In the genomic region with DNA sequence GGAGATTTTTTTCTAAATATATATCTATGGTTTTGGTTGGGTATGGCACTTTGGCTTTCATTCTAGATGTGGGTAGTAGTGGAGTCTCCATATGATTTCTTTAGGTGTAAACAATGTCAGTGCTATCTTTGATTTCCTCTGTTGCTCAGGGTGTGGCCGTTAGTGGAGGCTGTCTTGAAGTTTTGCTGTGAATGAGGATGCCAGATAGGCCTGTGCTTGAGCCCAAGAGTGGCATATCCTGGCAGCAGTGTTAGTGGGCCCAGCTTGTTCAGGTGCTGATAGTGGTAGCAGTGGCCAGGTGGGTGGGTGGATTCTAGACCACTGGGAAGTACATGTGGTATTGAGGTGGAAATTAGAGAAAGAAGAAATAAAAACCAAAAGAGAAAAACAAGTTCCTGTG, we compare ENCODE assay signal across 24 cellular contexts. TPM values are rescaled to one million over a fixed set of nuclear protein-coding genes. Genes with fewer than 3 reads are reported as not detected.
"Had no signal": no experiment of that assay in that cellular context is flagged by ENCODE, and none has a peak within 500 bp of the region (broad histone marks: within the 10 kb centered on the region; RNA-seq: fewer than 3 reads in every experiment).

No MANE protein-coding gene starts in this region.

- ATAC-seq: Panc1, Right ventricle myocardium inferior had no signal

- H3K4me3 ChIP-seq: cardiac muscle cell, SK-N-MC had no signal

- DNase-seq: activated B cell treated with CpG ODN at 0.5 μM for 24 hours; activated CD4-positive, alpha-beta T cell treated with anti-CD3 and anti-CD28 coated beads for 1 hour; activated CD4-positive, alpha-beta T cell treated with anti-CD3 and anti-CD28 coated beads, Interleukin-2, amount 50 U/mL, for 1 hour; activated gamma-delta T cell; activated naive CD4-positive, alpha-beta T cell treated with anti-CD3 and anti-CD28 coated beads for 36 hours; activated T-cell treated with anti-CD3 and anti-CD28 coated beads, Interleukin-2, amount 50 U/mL, for 24 hours; brain microvascular endothelial cell; KG1; NCI-H1092; NCI-H1417; NCI-H1930; NCI-H2171; NCI-H2227 treated with DMSO at 0.1 percent for 48 hours; NCI-H446 treated with DMSO at 0.1 percent for 48 hours; NCI-H524 treated with DMSO at 0.1 percent for 48 hours; NCI-H748 treated with DMSO at 0.1 percent for 48 hours; RPMI8226; T-cell; T-helper 9 cell had no signal

- H3K4me1 Mint-ChIP-seq: activated B cell treated with CpG ODN at 0.5 μM for 24 hours, IgD-negative memory B cell had no signal

- H3K27me3 Mint-ChIP-seq: activated B cell treated with CpG ODN at 0.5 μM for 24 hours; activated T-cell treated with anti-CD3 and anti-CD28 coated beads, Interleukin-2, amount 50 U/mL, for 24 hours; IgD-negative memory B cell; T-cell had no signal

- H3K9me3 Mint-ChIP-seq: activated B cell treated with CpG ODN at 0.5 μM for 24 hours; activated naive CD4-positive, alpha-beta T cell treated with anti-CD3 and anti-CD28 coated beads for 36 hours; activated T-cell treated with anti-CD3 and anti-CD28 coated beads, Interleukin-2, amount 50 U/mL, for 24 hours; IgD-negative memory B cell; T-cell had no signal

- H3K36me3 Mint-ChIP-seq: IgD-negative memory B cell, T-cell had no signal

- H3K27ac ChIP-seq: brain microvascular endothelial cell, cardiac muscle cell, SK-N-MC had no signal

- H3K27me3 ChIP-seq: brain microvascular endothelial cell, cardiac muscle cell had no signal

- H3K4me3 Mint-ChIP-seq: activated B cell treated with CpG ODN at 0.5 μM for 24 hours; activated naive CD4-positive, alpha-beta T cell treated with anti-CD3 and anti-CD28 coated beads for 36 hours; activated T-cell treated with anti-CD3 and anti-CD28 coated beads, Interleukin-2, amount 50 U/mL, for 24 hours; IgD-negative memory B cell; T-cell had no signal

- H3K36me3 ChIP-seq: brain microvascular endothelial cell, cardiac muscle cell had no signal

- H3K27ac Mint-ChIP-seq: activated B cell treated with CpG ODN at 0.5 μM for 24 hours; activated naive CD4-positive, alpha-beta T cell treated with anti-CD3 and anti-CD28 coated beads for 36 hours; activated T-cell treated with anti-CD3 and anti-CD28 coated beads, Interleukin-2, amount 50 U/mL, for 24 hours; IgD-negative memory B cell had no signal

RNA-seq across cellular contexts. Expression of gene UTY, which starts 8.9 kb away (rescaled TPM):
- total RNA-seq: cardiac muscle cell had no signal
- polyA plus RNA-seq: cardiac muscle cell, IgD-negative memory B cell had no signal
